Comparison of ENCODE assay signal across 11 cellular contexts in the genomic region with DNA sequence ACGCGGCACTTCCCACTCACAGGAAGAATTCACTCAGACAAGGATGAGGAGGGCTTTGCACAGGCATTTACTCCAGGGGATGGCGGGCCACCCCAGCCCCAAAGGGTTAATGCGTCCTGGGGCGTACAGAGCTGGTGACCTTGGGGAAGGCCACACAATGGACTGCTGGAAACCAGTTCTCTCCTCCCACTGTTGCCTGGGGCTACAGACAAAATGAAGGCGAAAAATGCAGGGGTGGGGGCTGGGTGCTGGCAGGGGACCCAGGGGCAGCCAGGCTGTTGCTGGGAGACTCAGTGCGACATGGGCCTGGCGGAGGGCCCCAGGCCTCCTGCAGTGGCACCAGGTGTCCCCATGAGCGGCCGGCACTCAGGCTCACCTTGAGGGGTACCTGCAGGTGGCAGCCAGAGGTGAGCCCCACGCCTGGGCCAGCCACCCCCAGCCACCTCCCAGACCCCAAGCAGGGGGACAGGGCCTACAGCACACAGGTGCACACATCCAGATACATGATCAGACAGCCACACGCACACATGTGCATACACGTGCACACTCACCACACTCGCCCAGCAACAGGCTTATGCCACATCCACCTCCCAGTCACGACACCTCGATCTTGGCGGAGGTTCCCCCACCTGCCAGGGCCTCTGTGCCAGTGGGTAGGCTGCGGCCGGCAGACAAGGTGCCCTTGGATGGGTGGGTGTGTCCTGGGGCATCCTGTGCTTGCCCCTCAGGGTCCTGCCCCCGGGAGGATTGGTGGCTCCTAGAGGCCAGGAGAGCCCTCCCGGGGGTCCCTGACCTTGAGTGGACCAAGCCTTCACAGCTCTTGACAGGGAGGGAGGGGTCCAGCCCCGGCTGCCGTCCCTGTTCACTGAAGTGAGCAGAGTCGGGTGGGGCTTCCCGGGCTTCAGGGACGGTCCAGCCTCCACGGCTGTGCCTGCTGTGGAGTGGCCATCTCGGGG. TPM values are rescaled to one million over a fixed set of nuclear protein-coding genes. Genes with fewer than 3 reads are reported as not detected.
A peak's percentile ranks its signal among the peaks of the same experiment; 100 is the strongest.
DNase-seq lines count a peak whose midpoint lies in the region; TF ChIP-seq lines count a peak whose summit lies in the region.
"Had no signal": no experiment of that assay in that cellular context is flagged by ENCODE, and none has a peak within 500 bp of the region (broad histone marks: within the 10 kb centered on the region; RNA-seq: fewer than 3 reads in every experiment).

No MANE protein-coding gene starts in this region.

- in situ Hi-C loops in GM13977 (cut with MboI; ENCODE audit: low pct_unique_long_range_greater_than_20kb, low sequenced_read_pairs, unreplicated experiment): no loop called here

- DNase-seq in GM13977 (ENCODE audit: low spot score) (peak; percentile 12), NCI-H146 (lab: John Stamatoyannopoulos, UW) (peak; percentile 94), globus pallidus (ENCODE audit: low spot score) (peak; percentile 69), posterior vena cava (ENCODE audit: low spot score) (peak; percentile 68), mucosa of gallbladder (ENCODE audit: low spot score) (no peak), AG08395 (ENCODE audit: low spot score) (no peak)
- no peak for DNase-seq in activated CD4-positive, alpha-beta T cell treated with anti-CD3 and anti-CD28 coated beads for 48 hours
- DNase-seq: IMR-90, mesenchymal stem cell, NCI-H1105, NCI-H526 had no signal

- no peak for TF ChIP-seq CTCF in GM13977 (IDR thresholded peaks at IDR 0.05; ENCODE audit: extremely low read depth, insufficient read depth, missing control alignments)

- intact Hi-C loops in posterior vena cava (cut with DNase I): no loop called here

RNA-seq across cellular contexts. Expression of a gene that starts 13.1 kb away (rescaled TPM):
- under 1 TPM; 0.19 to 0.52 TPM for total RNA-seq in posterior vena cava
- total RNA-seq in mucosa of gallbladder: 0.40 TPM
- total RNA-seq: IMR-90 had no signal

Comparison
In these comparisons a context has a peak if more than half of its experiments do, and no peak if none do; other contexts are left out.
1. DNase-seq: peak in GM13977 (single experiment), NCI-H146 (single experiment), globus pallidus (single experiment) and posterior vena cava (single experiment); none in mucosa of gallbladder (single experiment), AG08395 (single experiment) and activated CD4-positive, alpha-beta T cell treated with anti-CD3 and anti-CD28 coated beads for 48 hours (single experiment).